In genomic region chr4:53635697-53636483, GRCh38 we compare ENCODE assay signal across 27 cellular contexts. TPM values are rescaled to one million over a fixed set of nuclear protein-coding genes. Genes with fewer than 3 reads are reported as not detected.
DNase-seq lines count a peak whose midpoint lies in the region; ATAC-seq, FAIRE-seq and TF ChIP-seq lines count a peak whose summit lies in the region.
"Had no signal": no experiment of that assay in that cellular context is flagged by ENCODE, and none has a peak within 500 bp of the region (broad histone marks: within the 10 kb centered on the region; RNA-seq: fewer than 3 reads in every experiment).

No MANE protein-coding gene starts in this region.

- H3K9me3 ChIP-seq in H1 (ENCODE audit: insufficient read depth in 2 of 2, low read depth in 1 of 2, low read length in 1 of 2): no peaks in the 10 kb centered on the region
- H3K9me3 ChIP-seq: BE2C had no signal

- H3K36me3 Mint-ChIP-seq in neural crest cell (ENCODE audit: low read depth): no peaks in the 10 kb centered on the region
- H3K36me3 Mint-ChIP-seq: CD14-positive monocyte; CD8-positive, alpha-beta memory T cell had no signal

- H3K36me3 ChIP-seq in H1 (ENCODE audit: control insufficient read depth in 2 of 4, insufficient read depth in 4 of 4, low read length in 3 of 4): no peaks in the 10 kb centered on the region
- H3K36me3 ChIP-seq: BE2C had no signal

- H2BK15ac ChIP-seq in H1 (ENCODE audit: low read length): no peak overlapping the region

- H3K9me3 Mint-ChIP-seq in neural crest cell: no peaks in the 10 kb centered on the region
- H3K9me3 Mint-ChIP-seq: CD14-positive monocyte; CD8-positive, alpha-beta memory T cell; IgD-negative memory B cell had no signal

- no peaks in the 10 kb centered on the region for H3K23me2 ChIP-seq in H1 (ENCODE audit: low read depth, low read length)

- H3K9ac ChIP-seq in H1 (replicated peaks in 1 of 4; ENCODE audit: extremely low read depth in 1 of 4, low read depth in 3 of 4, low read length in 3 of 4): no peak overlapping the region
- H3K9ac ChIP-seq: KMS-11 had no signal

- H3K4me3 ChIP-seq in H1 (ENCODE audit: extremely low read depth in 1 of 4, insufficient read depth in 2 of 4, low read depth in 3 of 4, low read length in 4 of 4): no peak overlapping the region

- no peaks in the 10 kb centered on the region for H4K20me1 ChIP-seq in H1 (replicated peaks in 1 of 2; ENCODE audit: control insufficient read depth in 1 of 2, insufficient read depth in 2 of 2, low read length in 2 of 2)

- H3K4ac ChIP-seq in H1 (replicated peaks; ENCODE audit: insufficient read length, low read depth, low read length): no peak overlapping the region

- H3K23ac ChIP-seq in H1 (ENCODE audit: insufficient read length): no peak overlapping the region

- H3K18ac ChIP-seq in H1 (ENCODE audit: extremely low read depth, low read length): no peak overlapping the region

- no peaks in the 10 kb centered on the region for H3K79me1 ChIP-seq in H1 (ENCODE audit: low read depth, low read length)

- H3K27ac ChIP-seq in H1 (ENCODE audit: low read depth, low read length) (no peak overlapping the region), foreskin keratinocyte (no peak overlapping the region)
- H3K27ac ChIP-seq: KMS-11, RWPE1 had no signal

- POLR2A ChIA-PET in H1 (lab: Charles Lee; ENCODE audit: partially characterized antibody): interaction anchor here (0.6 kb wide), 1 partner anchor 593 kb away, joined by 5 read pairs; the partner anchor contains the start of gene PDGFRA

- H3K4me3 Mint-ChIP-seq in neural crest cell: no peak overlapping the region
- H3K4me3 Mint-ChIP-seq: CD14-positive monocyte; CD8-positive, alpha-beta memory T cell; IgD-negative memory B cell had no signal

- 84% methylated on average over 5 of the region's 5 CpGs; no CpG with 5 or more reads in 1 of the 2 experiments for WGBS in H1 (ENCODE audit: extremely low coverage in 1 of 2, insufficient coverage in 1 of 2, insufficient read length in 1 of 2, insufficient replicate concordance in 2 of 2, low coverage in 1 of 2, low lambda C conversion rate in 2 of 2, missing lambda C conversion rate in 1 of 2), 2 experiments

- H3K27me3 ChIP-seq in H1 (replicated peaks in 1 of 4; ENCODE audit: control insufficient read depth in 3 of 4, extremely low read depth in 1 of 4, insufficient read depth in 3 of 4, low read length in 3 of 4) (no peaks in the 10 kb centered on the region), foreskin keratinocyte (peaks cover 28% of the 10 kb centered on the region)
- H3K27me3 ChIP-seq: BE2C had no signal

- H3K14ac ChIP-seq in H1 (ENCODE audit: insufficient read length): no peak overlapping the region

- H3K4me2 ChIP-seq in H1 (ENCODE audit: insufficient read depth in 1 of 2, low read depth in 2 of 2, low read length in 2 of 2): no peak overlapping the region
- H3K4me2 ChIP-seq: KMS-11 had no signal

- H3K4me1 ChIP-seq in H1 (replicated peaks in 1 of 4; ENCODE audit: control insufficient read depth in 3 of 4, insufficient read depth in 4 of 4, low read length in 3 of 4): no peaks in the 10 kb centered on the region
- H3K4me1 ChIP-seq in foreskin keratinocyte: no peaks in the 10 kb centered on the region
- H3K4me1 ChIP-seq: BE2C had no signal

- TF ChIP-seq RAD21 in H1 (IDR thresholded peaks at IDR 0.05 in 1 of 2, conservative IDR thresholded peaks at IDR 0.05 in 1 of 2; ENCODE audit: low read depth in 2 of 2, low read length in 2 of 2): no peak

- DNase-seq in NCI-H748 (lab: John Stamatoyannopoulos, UW; ENCODE audit: unreplicated experiment) (peak; percentile 33), NCI-H748 treated with DMSO at 0.1 percent for 48 hours (lab: John Stamatoyannopoulos, UW) (no peak), H1 (ENCODE audit: low read depth in 1 of 2, low spot score in 2 of 2) (no peak), neural crest cell (ENCODE audit: low read depth, low spot score) (no peak), retina (no peak), foreskin keratinocyte (no peak), nucleus accumbens (lab: John Stamatoyannopoulos, UW) (no peak)
- DNase-seq: 8988T; ACHN; BE2C; Calu3; CD8-positive, alpha-beta memory T cell; NCI-H1105; NCI-H146; NCI-H1930; NCI-H446; NCI-H524 treated with DMSO at 0.1 percent for 48 hours; SHP77 had no signal

- no peak overlapping the region for H4K8ac ChIP-seq in H1 (ENCODE audit: extremely low read depth, insufficient read depth, low read length)

- no peak for TF ChIP-seq POLR2A in H1 (IDR thresholded peaks at IDR 0.05; ENCODE audit: control extremely low read depth in 1 of 2, low read depth in 2 of 2, low read length in 2 of 2)

- ATAC-seq in foreskin keratinocyte (no peak), GM18907 (IDR thresholded peaks at IDR 0.05; ENCODE audit: unreplicated experiment) (no peak)
- ATAC-seq: HCT116, Panc1 had no signal

- CTCF ChIA-PET in H1 (lab: Charles Lee; ENCODE audit: partially characterized antibody): no interaction called here

- no peak overlapping the region for H2BK5ac ChIP-seq in H1 (ENCODE audit: low read depth, low read length)

- H3K56ac ChIP-seq in H1 (replicated peaks; ENCODE audit: insufficient read length, low read depth, low read length): no peak overlapping the region

- FAIRE-seq in H1 (lab: Jason Lieb, UNC): no peak
- FAIRE-seq: GM18507 had no signal

- no peak overlapping the region for H2BK20ac ChIP-seq in H1 (ENCODE audit: low read length)

- peak overlapping the region; percentile 67 for H3K27ac Mint-ChIP-seq in neural crest cell (ENCODE audit: unreplicated experiment)
- H3K27ac Mint-ChIP-seq: CD14-positive monocyte, IgD-negative memory B cell had no signal

- H2BK12ac ChIP-seq in H1 (ENCODE audit: low read depth, low read length): no peak overlapping the region

- no peak overlapping the region for H4K5ac ChIP-seq in H1 (ENCODE audit: insufficient read length, low read depth, low read length)

- H3K4me1 Mint-ChIP-seq in neural crest cell: peaks cover 13% of the 10 kb centered on the region
- H3K4me1 Mint-ChIP-seq: CD8-positive, alpha-beta memory T cell; IgD-negative memory B cell had no signal

- TF ChIP-seq CTCF in H1 (IDR thresholded peaks at IDR 0.05; ENCODE audit: control extremely low read depth in 1 of 3, insufficient read depth in 1 of 3, low read depth in 1 of 3, low read length in 3 of 3) (no peak), neural crest cell (conservative IDR thresholded peaks at IDR 0.05) (no peak), foreskin keratinocyte (conservative IDR thresholded peaks at IDR 0.05) (no peak)

- H2AFZ ChIP-seq in H1 (ENCODE audit: low read length): peak overlapping the region; percentile 24; the same call in 1 of the 2 replicates

- H3K27me3 Mint-ChIP-seq in neural crest cell (ENCODE audit: low read depth): no peaks in the 10 kb centered on the region

- TF ChIP-seq EP300 in H1 (IDR thresholded peaks at IDR 0.05; ENCODE audit: borderline replicate concordance in 1 of 2, low read depth in 2 of 2, low read length in 2 of 2): no peak

- H4K91ac ChIP-seq in H1 (replicated peaks; ENCODE audit: insufficient read length, low read length): no peak overlapping the region

- no peaks in the 10 kb centered on the region for H3K79me2 ChIP-seq in H1 (ENCODE audit: control insufficient read depth in 1 of 2, insufficient read depth in 2 of 2, low read length in 2 of 2)

- H2BK120ac ChIP-seq in H1 (replicated peaks; ENCODE audit: low read depth, low read length): no peak overlapping the region

- H2AK5ac ChIP-seq in H1 (ENCODE audit: low read depth, low read length): no peak overlapping the region

TF ChIP-seq in H1, 55 proteins besides CTCF, POLR2A, EP300 and RAD21:
- no peak for TF ChIP-seq GTF2F1 (IDR thresholded peaks at IDR 0.05; ENCODE audit: borderline replicate concordance, low read depth, low read length)
- no peak for TF ChIP-seq MAX (IDR thresholded peaks at IDR 0.05)
- no peak for TF ChIP-seq RXRA (IDR thresholded peaks at IDR 0.05; ENCODE audit: insufficient read depth, low read depth, low read length)
- no peak for TF ChIP-seq SUZ12 (IDR thresholded peaks at IDR 0.05; ENCODE audit: low read length)
- no peak for TF ChIP-seq FOSL1 (IDR thresholded peaks at IDR 0.05; ENCODE audit: insufficient read depth, low read depth, low read length)
- no peak for TF ChIP-seq TCF12 (IDR thresholded peaks at IDR 0.05; ENCODE audit: low read depth, low read length)
- no peak for TF ChIP-seq KDM4A (IDR thresholded peaks at IDR 0.05; ENCODE audit: low read depth, low read length, severe bottlenecking)
- TF ChIP-seq CEBPB (IDR thresholded peaks at IDR 0.05; ENCODE audit: low read depth, low read length): no peak
- TF ChIP-seq, protein P1, sequence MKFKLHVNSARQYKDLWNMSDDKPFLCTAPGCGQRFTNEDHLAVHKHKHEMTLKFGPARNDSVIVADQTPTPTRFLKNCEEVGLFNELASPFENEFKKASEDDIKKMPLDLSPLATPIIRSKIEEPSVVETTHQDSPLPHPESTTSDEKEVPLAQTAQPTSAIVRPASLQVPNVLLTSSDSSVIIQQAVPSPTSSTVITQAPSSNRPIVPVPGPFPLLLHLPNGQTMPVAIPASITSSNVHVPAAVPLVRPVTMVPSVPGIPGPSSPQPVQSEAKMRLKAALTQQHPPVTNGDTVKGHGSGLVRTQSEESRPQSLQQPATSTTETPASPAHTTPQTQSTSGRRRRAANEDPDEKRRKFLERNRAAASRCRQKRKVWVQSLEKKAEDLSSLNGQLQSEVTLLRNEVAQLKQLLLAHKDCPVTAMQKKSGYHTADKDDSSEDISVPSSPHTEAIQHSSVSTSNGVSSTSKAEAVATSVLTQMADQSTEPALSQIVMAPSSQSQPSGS (IDR thresholded peaks at IDR 0.05; ENCODE audit: low read length): no peak
- no peak for TF ChIP-seq SP4 (IDR thresholded peaks at IDR 0.05; ENCODE audit: low read length)
- TF ChIP-seq YY1 (IDR thresholded peaks at IDR 0.05; ENCODE audit: low read depth, low read length): no peak

RNA-seq across cellular contexts. Expression of gene LNX1, which starts 44.6 kb away (rescaled TPM):
- total RNA-seq in H1 (2021; fragmentation: NEBNext Ultra II Directional; extraction: Animal tissue kit (Norgen Biotek cat#: 25700)): 3.1 and 3.8 TPM in 2 replicates
- 2.7 TPM in 2 replicates for polyA plus RNA-seq in H1 (2011; rRNA removed)
- 3.3 TPM for polyA plus RNA-seq in H1 (2011; cell fraction: cytosol; rRNA removed)
- polyA plus RNA-seq in H1 (2011; cell fraction: nucleus; rRNA removed): 7.2 TPM
- polyA plus RNA-seq in H1 (2012, experiment 1 of 2): 2.1 to 3.7 TPM (median 3.1 TPM) in 4 replicates
- polyA plus RNA-seq in H1 (2012, experiment 2 of 2): 1.2 TPM
- 2.9 TPM for polyA plus RNA-seq in H1 (2013, experiment 1 of 2)
- 3.0 TPM for polyA plus RNA-seq in H1 (2013, experiment 2 of 2)
- 11.0 and 15.6 TPM in 2 replicates for polyA minus RNA-seq in H1 (2011; rRNA and poly(A)+ RNA removed)
- 4.8 TPM for polyA minus RNA-seq in H1 (2011; cell fraction: cytosol; rRNA and poly(A)+ RNA removed)
- polyA minus RNA-seq in H1 (2011; cell fraction: nucleus; rRNA and poly(A)+ RNA removed): 12.8 TPM
- not detected in 2 replicates for total RNA-seq in neural crest cell
- 0.25 and 0.34 TPM in 2 replicates for total RNA-seq in foreskin keratinocyte
- 0.03 and 0.09 TPM in 2 replicates for polyA plus RNA-seq in foreskin keratinocyte
- total RNA-seq: CD8-positive, alpha-beta memory T cell; OCI-LY7 had no signal
